In the genomic region with DNA sequence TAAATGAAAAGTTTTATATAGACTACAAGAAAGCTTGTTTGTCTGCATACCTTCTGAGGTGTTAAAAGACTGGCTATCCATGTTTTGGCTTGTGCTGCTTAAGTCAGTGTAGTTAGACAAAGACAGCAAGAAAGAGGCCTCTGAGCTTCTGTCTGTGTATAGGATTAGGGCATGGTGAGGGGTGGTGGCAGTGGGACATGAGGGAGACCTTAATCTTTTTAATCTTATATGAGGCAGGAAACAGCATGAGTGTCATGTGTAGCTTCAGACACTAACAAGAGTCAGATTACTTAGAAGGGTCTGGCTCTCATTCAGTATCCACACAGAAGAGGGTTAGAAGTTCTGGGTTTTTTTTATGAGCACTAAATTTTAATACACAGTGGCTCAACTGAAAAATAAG, we compare ENCODE assay signal across 23 cellular contexts.
"Had no signal": no experiment of that assay in that cellular context is flagged by ENCODE, and none has a peak within 500 bp of the region (broad histone marks: within the 10 kb centered on the region; RNA-seq: fewer than 3 reads in every experiment).

No MANE protein-coding gene starts in this region.

- H3K4me3 Mint-ChIP-seq: activated CD8-positive, alpha-beta T cell treated with anti-CD3 and anti-CD28 coated beads, Interleukin-2, amount 10 ng/mL, durations not matched to agents 7 days and 5 days; activated naive CD8-positive, alpha-beta T cell treated with anti-CD3 and anti-CD28 coated beads, Interleukin-2, amount 10 ng/mL, durations not matched to agents 7 days and 5 days; T-helper 1 cell treated with Interleukin-12 subunit alpha and Interleukin-12 subunit beta and Interleukin-4 antibody, amounts not matched to agents 30 μg/mL and 1 μg/mL, for 36 hours had no signal

- DNase-seq: activated CD4-positive, alpha-beta T cell treated with anti-CD3 and anti-CD28 coated beads for 4 hours; activated CD8-positive, alpha-beta memory T cell treated with anti-CD3 and anti-CD28 coated beads, Interleukin-2, amount 50 U/mL, for 48 hours; activated CD8-positive, alpha-beta T cell treated with anti-CD3 and anti-CD28 coated beads, Interleukin-2, amount 10 ng/mL, durations not matched to agents 7 days and 5 days; activated naive CD4-positive, alpha-beta T cell treated with anti-CD3 and anti-CD28 coated beads, Interleukin-2, amount 50 U/mL, for 16 hours; activated naive CD8-positive, alpha-beta T cell treated with anti-CD3 and anti-CD28 coated beads, Interleukin-2, amount 10 ng/mL, durations not matched to agents 7 days and 5 days; activated T-cell treated with anti-CD3 and anti-CD28 coated beads, Interleukin-2, amount 50 U/mL, for 1 hour; adrenal gland; anterior cingulate cortex; caudate nucleus; MG63; MV-4-11; NCI-H1092 treated with DMSO at 0.1 percent for 48 hours; NCI-H1417 treated with DMSO at 0.1 percent for 48 hours; NCI-H1694; NCI-H2029; NCI-H510A treated with DMSO at 0.1 percent for 48 hours; NCI-H748 treated with DMSO at 0.1 percent for 48 hours; Peyer's patch; Right ventricle myocardium superior had no signal

- H3K4me3 ChIP-seq: adrenal gland, breast epithelium, coronary artery, MG63, Peyer's patch, SJSA1 had no signal

- H3K27ac Mint-ChIP-seq: activated CD8-positive, alpha-beta T cell treated with anti-CD3 and anti-CD28 coated beads, Interleukin-2, amount 10 ng/mL, durations not matched to agents 7 days and 5 days; activated naive CD8-positive, alpha-beta T cell treated with anti-CD3 and anti-CD28 coated beads, Interleukin-2, amount 10 ng/mL, durations not matched to agents 7 days and 5 days; T-helper 1 cell treated with Interleukin-12 subunit alpha and Interleukin-12 subunit beta and Interleukin-4 antibody, amounts not matched to agents 30 μg/mL and 1 μg/mL, for 36 hours had no signal

- H3K36me3 Mint-ChIP-seq: activated naive CD8-positive, alpha-beta T cell treated with anti-CD3 and anti-CD28 coated beads, Interleukin-2, amount 10 ng/mL, durations not matched to agents 7 days and 5 days had no signal

- H3K27me3 Mint-ChIP-seq: activated naive CD8-positive, alpha-beta T cell treated with anti-CD3 and anti-CD28 coated beads, Interleukin-2, amount 10 ng/mL, durations not matched to agents 7 days and 5 days had no signal

- H3K4me1 Mint-ChIP-seq: activated naive CD8-positive, alpha-beta T cell treated with anti-CD3 and anti-CD28 coated beads, Interleukin-2, amount 10 ng/mL, durations not matched to agents 7 days and 5 days had no signal
